8 cellular contexts compared by ENCODE assay signal in genomic region chr3:64484289-64484992, GRCh38.
A peak's percentile ranks its signal among the peaks of the same experiment; 100 is the strongest.
DNase-seq lines count a peak whose midpoint lies in the region; ATAC-seq, FAIRE-seq and TF ChIP-seq lines count a peak whose summit lies in the region.

No MANE protein-coding gene starts in this region.

- no peaks in the 10 kb centered on the region for H3K27me3 ChIP-seq in hepatocyte
- no peaks in the 10 kb centered on the region for H3K27me3 ChIP-seq in small intestine (ENCODE audit: control insufficient read depth in 2 of 2, insufficient read depth in 2 of 2, low read length in 2 of 2)

- H2AFZ ChIP-seq in hepatocyte: no peak overlapping the region

- TF ChIP-seq CTCF in 22Rv1 (IDR thresholded peaks at IDR 0.05): peak; percentile 79
- TF ChIP-seq CTCF in GM13977 (IDR thresholded peaks at IDR 0.05; ENCODE audit: extremely low read depth, insufficient read depth, missing control alignments): peak; percentile 81
- TF ChIP-seq CTCF in astrocyte of the cerebellum (IDR thresholded peaks at IDR 0.05; ENCODE audit: low read depth, low read length, missing control alignments): peak; percentile 85
- peak; percentile 88 for TF ChIP-seq CTCF in hepatocyte (IDR thresholded peaks at IDR 0.05; ENCODE audit: poor library complexity)

- no peak overlapping the region for H3K4me3 ChIP-seq in astrocyte of the cerebellum (ENCODE audit: low read depth, low read length)
- no peak overlapping the region for H3K4me3 ChIP-seq in hepatocyte
- no peak overlapping the region for H3K4me3 ChIP-seq in small intestine (ENCODE audit: low read depth in 1 of 2, low read length in 2 of 2)

- no peaks in the 10 kb centered on the region for H3K79me2 ChIP-seq in hepatocyte

- H4K20me1 ChIP-seq in hepatocyte (ENCODE audit: insufficient read depth, poor library complexity, severe bottlenecking): no peaks in the 10 kb centered on the region

- no peaks in the 10 kb centered on the region for H3K36me3 ChIP-seq in hepatocyte (replicated peaks; ENCODE audit: insufficient read depth, low read depth)
- H3K36me3 ChIP-seq in small intestine (ENCODE audit: control insufficient read depth in 2 of 2, insufficient read depth in 2 of 2, low read length in 2 of 2): no peaks in the 10 kb centered on the region

- H3K4me2 ChIP-seq in hepatocyte: no peak overlapping the region

- peaks cover 8% of the 10 kb centered on the region for H3K4me1 ChIP-seq in hepatocyte (ENCODE audit: insufficient read depth)
- no peaks in the 10 kb centered on the region for H3K4me1 ChIP-seq in small intestine (ENCODE audit: control insufficient read depth in 2 of 2, insufficient read depth in 1 of 2, low read depth in 1 of 2, low read length in 1 of 2)

- no peaks in the 10 kb centered on the region for H3K9me2 ChIP-seq in hepatocyte (replicated peaks; ENCODE audit: insufficient read depth)

- in situ Hi-C loops in GM13977 (cut with MboI; ENCODE audit: low pct_unique_long_range_greater_than_20kb, low sequenced_read_pairs, unreplicated experiment) (loop anchor here (5.0 kb wide), 1 partner anchor 457 kb away; no protein-coding TSS in a partner anchor), astrocyte of the cerebellum (cut with HindIII; ENCODE audit: low sequenced_read_pairs) (no loop called here)

- no peak for FAIRE-seq in small intestine (lab: Jason Lieb, UNC)

- 41% methylated on average over 4 of the region's 4 CpGs for WGBS in hepatocyte (ENCODE audit: low lambda C conversion rate, missing lambda C conversion rate)
- 25 to 28% (median 27%) methylated on average over 4 of the region's 4 CpGs for WGBS in small intestine, 3 donors

- no peak overlapping the region for H3K27ac ChIP-seq in 22Rv1
- no peak overlapping the region for H3K27ac ChIP-seq in hepatocyte
- no peak overlapping the region for H3K27ac ChIP-seq in small intestine (ENCODE audit: low read depth in 1 of 2, low read length in 1 of 2)

- DNase-seq in GM13977 (ENCODE audit: low spot score) (peak; percentile 64), NCI-H1417 (lab: John Stamatoyannopoulos, UW) (peak; percentile 64 to 85 (median 65)), T-helper 2 cell (peak; percentile 1 to 68 (median 40)), astrocyte of the cerebellum (ENCODE audit: low read depth) (peak; percentile 64), hepatocyte (ENCODE audit: low spot score) (peak; percentile 90), small intestine (peak; percentile 71)

- ATAC-seq in HG02840 (IDR thresholded peaks at IDR 0.05; ENCODE audit: low FRiP score, unreplicated experiment): peak; percentile 94

- H3K9me3 ChIP-seq in hepatocyte (ENCODE audit: low read depth) (no peaks in the 10 kb centered on the region), small intestine (ENCODE audit: control insufficient read depth, low read depth) (no peaks in the 10 kb centered on the region)

Comparison
In these comparisons a context has a peak if more than half of its experiments do, and no peak if none do; other contexts are left out.
1. DNase-seq: peak in every context shown above with its lines; median percentile 90 in hepatocyte; 71 in small intestine; 65 in NCI-H1417; 64 in GM13977; 64 in astrocyte of the cerebellum; 40 in T-helper 2 cell.